In the genomic region with DNA sequence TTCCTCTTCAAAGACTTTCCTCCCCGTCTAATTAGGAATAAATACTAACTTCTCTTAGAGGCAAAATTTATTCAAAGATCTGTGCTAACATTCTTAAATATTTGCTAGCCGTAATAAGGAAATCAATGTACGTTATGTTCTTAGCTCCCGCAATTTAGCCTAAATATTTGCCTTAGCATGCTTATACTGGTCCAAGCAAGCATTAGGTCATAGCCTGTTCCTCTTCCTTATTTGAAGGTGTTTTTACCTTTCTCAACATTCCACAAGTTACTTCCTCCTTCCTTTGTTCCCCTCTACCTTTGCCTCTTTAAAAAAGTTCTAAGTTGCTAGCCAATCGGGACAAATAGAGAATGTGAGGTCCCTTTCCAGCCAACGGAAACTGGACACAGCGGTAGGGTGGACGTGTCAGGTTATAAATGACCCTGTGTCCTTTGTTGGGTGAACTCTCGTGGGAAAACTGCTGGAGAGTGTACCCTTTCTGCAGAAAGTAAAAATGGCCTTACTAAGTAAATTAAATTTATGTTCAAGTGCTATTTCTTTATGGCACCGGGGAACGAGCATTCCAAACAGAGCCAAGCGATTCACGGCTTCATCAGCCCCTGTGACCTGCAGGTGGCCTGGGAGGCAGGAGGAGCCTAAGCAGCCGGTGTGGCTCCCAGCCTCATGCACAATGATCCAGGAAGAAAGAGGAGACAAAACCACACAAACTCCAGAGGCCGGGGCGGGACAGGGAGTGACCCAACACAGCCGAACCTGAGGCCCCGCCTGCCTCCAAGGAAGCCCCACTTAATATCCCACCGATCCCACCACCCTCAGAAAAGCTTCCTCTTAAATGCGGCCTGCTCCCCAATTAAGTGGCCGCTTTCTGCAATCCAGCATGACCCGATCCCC, we compare ENCODE assay signal across 16 cellular contexts.
A peak's percentile ranks its signal among the peaks of the same experiment; 100 is the strongest.
DNase-seq lines count a peak whose midpoint lies in the region; FAIRE-seq and TF ChIP-seq lines count a peak whose summit lies in the region.
"Had no signal": no experiment of that assay in that cellular context is flagged by ENCODE, and none has a peak within 500 bp of the region (broad histone marks: within the 10 kb centered on the region; RNA-seq: fewer than 3 reads in every experiment).

No MANE protein-coding gene starts in this region.

- H3K23ac ChIP-seq in mesenchymal stem cell (ENCODE audit: low read length in 2 of 2), result no peak overlapping the region

- no peaks in the 10 kb centered on the region for H3K9me3 ChIP-seq in mesenchymal stem cell (ENCODE audit: control insufficient read depth, low read length)
- no peaks in the 10 kb centered on the region for H3K9me3 ChIP-seq in small intestine (ENCODE audit: control insufficient read depth, low read depth)

- no peak overlapping the region for H4K91ac ChIP-seq in mesenchymal stem cell (ENCODE audit: low read length)

- H3K4ac ChIP-seq in mesenchymal stem cell (ENCODE audit: low read depth in 1 of 2, low read length in 2 of 2), result no peak overlapping the region

- no peak overlapping the region for H3K14ac ChIP-seq in mesenchymal stem cell (ENCODE audit: low read length in 2 of 2)

- peak overlapping the region; percentile 83 to 96 for H3K27ac ChIP-seq in coronary artery
- H3K27ac ChIP-seq in mesenchymal stem cell (ENCODE audit: low read length, poor library complexity, severe bottlenecking), result no peak overlapping the region
- H3K27ac ChIP-seq in small intestine (ENCODE audit: low read depth in 1 of 2, low read length in 1 of 2), result peak overlapping the region in 1 of 2 donors; percentile 47
- H3K27ac ChIP-seq: parathyroid adenoma had no signal

- H3K79me1 ChIP-seq in mesenchymal stem cell (replicated peaks; ENCODE audit: low read length, poor library complexity, severe bottlenecking), result peaks cover 81% of the 10 kb centered on the region

- FAIRE-seq in small intestine (lab: Jason Lieb, UNC), result no peak
- FAIRE-seq: G401.6, H54 had no signal

- TF ChIP-seq CTCF in coronary artery (IDR thresholded peaks at IDR 0.05), result no peak

- H2BK120ac ChIP-seq in mesenchymal stem cell (ENCODE audit: low read depth, low read length), result no peak overlapping the region

- H2AFZ ChIP-seq in mesenchymal stem cell (ENCODE audit: low read depth, low read length), result no peak overlapping the region
- H2AFZ ChIP-seq: parathyroid adenoma had no signal

- H3K9ac ChIP-seq in mesenchymal stem cell (ENCODE audit: low read length), result no peak overlapping the region
- H3K9ac ChIP-seq: parathyroid adenoma had no signal

- peaks cover 29 to 68% of the 10 kb centered on the region in 2 experiments for H3K36me3 ChIP-seq in mesenchymal stem cell (ENCODE audit: control insufficient read depth in 1 of 2, insufficient read depth in 2 of 2, low read depth in 1 of 2, low read length in 2 of 2)
- H3K36me3 ChIP-seq in small intestine (ENCODE audit: control insufficient read depth in 2 of 2, insufficient read depth in 2 of 2, low read length in 2 of 2), result peaks cover 0 to 3% of the 10 kb centered on the region in 2 donors

- H2BK12ac ChIP-seq in mesenchymal stem cell (ENCODE audit: low read length in 2 of 2), result no peak overlapping the region

- H3K18ac ChIP-seq in mesenchymal stem cell (ENCODE audit: low read depth in 1 of 2, low read length in 2 of 2), result no peak overlapping the region

- peak; percentile 65 for DNase-seq in HT-29 (ENCODE audit: low spot score)
- DNase-seq in coronary artery (ENCODE audit: low spot score), result no peak
- no peak for DNase-seq in mesenchymal stem cell
- peak; percentile 56 for DNase-seq in small intestine
- no peak for DNase-seq in NCI-H1048 (lab: John Stamatoyannopoulos, UW)
- DNase-seq in stimulated activated CD4-positive, alpha-beta T cell treated with anti-CD3 and anti-CD28 coated beads, Interleukin-4, amount 100 ng/mL, for 1 hour, result no peak
- no peak for DNase-seq in 8988T
- no peak for DNase-seq in GDM1 (lab: John Stamatoyannopoulos, UW)
- DNase-seq: activated naive CD8-positive, alpha-beta T cell treated with anti-CD3 and anti-CD28 coated beads, Interleukin-2, amount 10 ng/mL, durations not matched to agents 7 days and 5 days; CD4-positive, CD25-positive, alpha-beta regulatory T cell; NCI-H2171 treated with DMSO at 0.1 percent for 48 hours; stimulated activated CD4-positive, alpha-beta T cell treated with anti-CD3 and anti-CD28 coated beads, Interleukin-4, amount 100 ng/mL, for 4 hours; stimulated activated naive CD8-positive, alpha-beta T cell treated with anti-CD3 and anti-CD28 coated beads, Interleukin-15, Interleukin-2, amounts not matched to agents 100 U/mL and 50 U/mL, for 24 hours had no signal

- H2BK15ac ChIP-seq in mesenchymal stem cell (ENCODE audit: low read depth, poor library complexity, severe bottlenecking), result peak overlapping the region; percentile 12

- WGBS in mesenchymal stem cell, result 95% methylated on average over 21 of the region's 22 CpGs
- 57 to 63% (median 62%) methylated on average over 22 of the region's 22 CpGs for WGBS in small intestine, 3 donors

- H3K4me1 ChIP-seq in mesenchymal stem cell (ENCODE audit: control insufficient read depth, insufficient read depth, low read depth, low read length) (peaks cover 4% of the 10 kb centered on the region), small intestine (ENCODE audit: control insufficient read depth in 2 of 2, insufficient read depth in 1 of 2, low read depth in 1 of 2, low read length in 1 of 2) (peaks cover 0 to 2% of the 10 kb centered on the region in 2 donors)

- H2BK5ac ChIP-seq in mesenchymal stem cell (ENCODE audit: low read depth, low read length, poor library complexity, severe bottlenecking), result no peak overlapping the region

- H3K4me3 ChIP-seq in coronary artery (no peak overlapping the region), mesenchymal stem cell (ENCODE audit: insufficient read depth in 1 of 2, low read depth in 1 of 2, low read length in 2 of 2) (no peak overlapping the region), small intestine (ENCODE audit: low read depth in 1 of 2, low read length in 2 of 2) (no peak overlapping the region)

- no peaks in the 10 kb centered on the region for H3K27me3 ChIP-seq in mesenchymal stem cell (ENCODE audit: control insufficient read depth in 1 of 2, insufficient read depth in 1 of 2, low read length in 2 of 2)
- H3K27me3 ChIP-seq in small intestine (ENCODE audit: control insufficient read depth in 2 of 2, insufficient read depth in 2 of 2, low read length in 2 of 2), result no peaks in the 10 kb centered on the region

- H2AK5ac ChIP-seq in mesenchymal stem cell (ENCODE audit: low read length, severe bottlenecking), result no peak overlapping the region

- no peak overlapping the region for H4K8ac ChIP-seq in mesenchymal stem cell (ENCODE audit: low read length)

- H3K4me2 ChIP-seq in mesenchymal stem cell (ENCODE audit: low read length, poor library complexity, severe bottlenecking), result no peak overlapping the region

Comparison
In these comparisons a context has a peak if more than half of its experiments do, and no peak if none do; other contexts are left out.
1. DNase-seq: peak in HT-29 (single experiment) and small intestine (single experiment); none in coronary artery (single experiment), mesenchymal stem cell (single experiment), NCI-H1048 (single experiment), stimulated activated CD4-positive, alpha-beta T cell treated with anti-CD3 and anti-CD28 coated beads, Interleukin-4, amount 100 ng/mL, for 1 hour (single experiment), 8988T (single experiment) and GDM1 (single experiment).